Comparison of ENCODE assay signal across 11 cellular contexts in the genomic region with DNA sequence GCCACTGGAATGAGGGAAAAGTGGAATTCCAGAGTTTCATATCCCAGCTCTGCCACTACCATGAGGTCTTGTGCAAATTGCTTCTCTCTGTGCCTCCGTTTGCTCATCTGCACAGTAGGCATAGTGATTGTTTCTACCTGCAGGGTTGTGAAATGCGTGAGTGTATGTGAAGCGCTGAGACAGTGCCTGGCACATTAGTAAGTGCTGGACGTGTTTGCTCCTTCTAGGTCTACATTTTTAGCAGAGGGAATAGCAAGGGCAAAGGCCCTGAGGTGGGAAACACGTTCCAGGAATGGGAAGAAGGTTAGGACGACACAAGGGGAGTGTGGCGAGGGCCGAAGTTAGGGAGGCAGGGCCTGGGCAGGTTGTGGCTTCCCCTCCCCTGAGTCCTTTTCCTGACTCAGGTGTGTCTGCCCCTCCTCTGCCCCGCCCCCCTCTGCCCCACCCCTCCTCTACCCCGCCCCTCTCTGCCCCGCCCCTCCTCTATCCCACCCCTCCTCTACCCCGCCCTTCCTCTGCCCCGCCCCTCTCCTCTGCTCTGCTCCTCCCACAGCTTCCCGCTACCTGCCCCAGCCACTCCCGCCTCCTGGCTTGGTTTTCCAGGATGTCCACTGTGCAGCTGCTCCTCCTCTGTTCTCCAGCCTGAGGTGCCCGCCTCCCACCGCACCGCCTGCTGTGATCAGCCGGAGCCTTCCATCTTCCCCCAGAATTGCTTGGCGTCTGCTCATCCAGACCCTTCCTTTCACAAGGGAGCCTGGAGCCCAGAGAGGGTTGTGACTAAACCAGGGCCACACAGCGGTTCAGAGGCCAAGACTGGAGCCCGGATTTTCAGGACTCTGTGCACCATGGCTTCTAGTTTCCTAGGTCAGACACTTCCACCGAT. TPM values are rescaled to one million over a fixed set of nuclear protein-coding genes. Genes with fewer than 3 reads are reported as not detected.
DNase-seq lines count a peak whose midpoint lies in the region; ATAC-seq, FAIRE-seq and TF ChIP-seq lines count a peak whose summit lies in the region.
"Had no signal": no experiment of that assay in that cellular context is flagged by ENCODE, and none has a peak within 500 bp of the region (broad histone marks: within the 10 kb centered on the region; RNA-seq: fewer than 3 reads in every experiment).

No MANE protein-coding gene starts in this region.

- no peak overlapping the region for H4K91ac ChIP-seq in mesenchymal stem cell (ENCODE audit: low read length)

- H3K36me3 ChIP-seq in K562 (ENCODE audit: control insufficient read depth, insufficient read depth, low read length) = peaks cover 80% of the 10 kb centered on the region
- H3K36me3 ChIP-seq in mesenchymal stem cell (ENCODE audit: control insufficient read depth in 1 of 2, insufficient read depth in 2 of 2, low read depth in 1 of 2, low read length in 2 of 2) = no peaks in the 10 kb centered on the region
- H3K36me3 ChIP-seq: HAP-1 had no signal

- TF ChIP-seq POLR2A in K562 (conservative IDR thresholded peaks at IDR 0.05) = no peak

- POLR2A ChIA-PET in K562 (lab: Yijun Ruan, JAX) = interaction anchor here (0.8 to 1.6 kb wide), 2 partner anchors 9 to 21 kb away, joined by 5 to 7 read pairs; no protein-coding TSS in a partner anchor

- no peaks in the 10 kb centered on the region for H3K9me1 ChIP-seq in K562 (ENCODE audit: control insufficient read depth, insufficient read depth, low read length)

- no peak overlapping the region for H3K4me3 ChIP-seq in K562
- no peak overlapping the region for H3K4me3 ChIP-seq in mesenchymal stem cell (ENCODE audit: insufficient read depth in 1 of 2, low read depth in 1 of 2, low read length in 2 of 2)
- H3K4me3 ChIP-seq: HAP-1 had no signal

- peaks cover 19 to 28% of the 10 kb centered on the region in 2 experiments for H3K4me1 ChIP-seq in K562 (replicated peaks in 1 of 2; ENCODE audit: control insufficient read depth in 2 of 2, insufficient read depth in 2 of 2, low read length in 2 of 2)
- H3K4me1 ChIP-seq in mesenchymal stem cell (ENCODE audit: control insufficient read depth, insufficient read depth, low read depth, low read length) = peaks cover 5% of the 10 kb centered on the region
- H3K4me1 ChIP-seq: HAP-1 had no signal

- H3K23ac ChIP-seq in mesenchymal stem cell (ENCODE audit: low read length in 2 of 2) = peak overlapping the region in 1 of 2 experiments; percentile 6

- H3K27ac Mint-ChIP-seq in T-helper 2 cell treated with Interferon-gamma antibody and Interleukin-4, amounts not matched to agents 5 μg/mL and 100 μg/mL, for 36 hours = no peak overlapping the region
- H3K27ac Mint-ChIP-seq: activated naive CD4-positive, alpha-beta T cell treated with anti-CD3 and anti-CD28 coated beads, Interleukin-2, amount 50 U/mL, for 24 hours; CD8-positive, alpha-beta memory T cell had no signal

- BruUV-seq in K562 (replicated peaks; lab: Mats Ljungman, UMichigan) = no TSS peak

- no peak overlapping the region for H3K4me3 Mint-ChIP-seq in T-helper 2 cell treated with Interferon-gamma antibody and Interleukin-4, amounts not matched to agents 5 μg/mL and 100 μg/mL, for 36 hours
- H3K4me3 Mint-ChIP-seq: activated naive CD4-positive, alpha-beta T cell treated with anti-CD3 and anti-CD28 coated beads, Interleukin-2, amount 50 U/mL, for 24 hours; CD8-positive, alpha-beta memory T cell had no signal

- H4K8ac ChIP-seq in mesenchymal stem cell (ENCODE audit: low read length) = no peak overlapping the region

- H3K79me1 ChIP-seq in mesenchymal stem cell (replicated peaks; ENCODE audit: low read length, poor library complexity, severe bottlenecking) = no peaks in the 10 kb centered on the region

- H3K27me3 Mint-ChIP-seq in T-helper 2 cell treated with Interferon-gamma antibody and Interleukin-4, amounts not matched to agents 5 μg/mL and 100 μg/mL, for 36 hours (ENCODE audit: low read depth) = no peaks in the 10 kb centered on the region
- H3K27me3 Mint-ChIP-seq: activated naive CD4-positive, alpha-beta T cell treated with anti-CD3 and anti-CD28 coated beads, Interleukin-2, amount 50 U/mL, for 24 hours had no signal

- no peak overlapping the region for H2BK120ac ChIP-seq in mesenchymal stem cell (ENCODE audit: low read depth, low read length)

- peak overlapping the region; percentile 37 to 51 for H2BK12ac ChIP-seq in mesenchymal stem cell (ENCODE audit: low read length in 2 of 2)

- no peak overlapping the region for H3K9ac ChIP-seq in K562 (ENCODE audit: insufficient read depth in 1 of 2, low read depth in 2 of 2, low read length in 2 of 2)
- H3K9ac ChIP-seq in mesenchymal stem cell (ENCODE audit: low read length) = no peak overlapping the region

- no peak for FAIRE-seq in K562 (lab: Jason Lieb, UNC)

- H3K27ac ChIP-seq in K562 (ENCODE audit: extremely low read depth, low read depth, low read length) (peak overlapping the region; percentile 48; the same call in 2 of the 3 replicates), mesenchymal stem cell (ENCODE audit: low read length, poor library complexity, severe bottlenecking) (no peak overlapping the region)

- H3K4ac ChIP-seq in mesenchymal stem cell (ENCODE audit: low read depth in 1 of 2, low read length in 2 of 2) = no peak overlapping the region

- H3K18ac ChIP-seq in mesenchymal stem cell (ENCODE audit: low read depth in 1 of 2, low read length in 2 of 2) = no peak overlapping the region

- H2AK5ac ChIP-seq in mesenchymal stem cell (ENCODE audit: low read length, severe bottlenecking) = no peak overlapping the region

- H2BK5ac ChIP-seq in mesenchymal stem cell (ENCODE audit: low read depth, low read length, poor library complexity, severe bottlenecking) = no peak overlapping the region

- H3K14ac ChIP-seq in mesenchymal stem cell (ENCODE audit: low read length in 2 of 2) = no peak overlapping the region

- peak; percentile 78 for ATAC-seq in K562
- no peak for ATAC-seq in HG03342 (IDR thresholded peaks at IDR 0.05; ENCODE audit: unreplicated experiment)
- ATAC-seq in activated CD4-positive, CD25-positive, alpha-beta regulatory T cell treated with anti-CD3 and anti-CD28 coated beads, Interleukin-2, amount 50 U/mL, for 24 hours = no peak

- TF ChIP-seq RAD21 in K562 (CRISPR knock-in tag; conservative IDR thresholded peaks at IDR 0.05 in 1 of 2, IDR thresholded peaks at IDR 0.05 in 1 of 2) = no peak

- DNase-seq in D341Med (ENCODE audit: low spot score) (peak; percentile 48), NCI-H187 (lab: John Stamatoyannopoulos, UW) (peak; percentile 14 to 71), K562 (ENCODE audit: extremely low read depth in 1 of 4, low spot score in 3 of 4) (peak; percentile 76 to 94 (median 92)), mesenchymal stem cell (no peak)
- no peak for DNase-seq in T-helper 2 cell treated with Interferon-gamma antibody and Interleukin-4, amounts not matched to agents 5 μg/mL and 100 μg/mL, for 36 hours (ENCODE audit: low spot score)
- DNase-seq in stimulated activated CD4-positive, alpha-beta T cell treated with anti-CD3 and anti-CD28 coated beads, Interleukin-15, amount 100 ng/mL, for 24 hours = no peak
- DNase-seq: CD8-positive, alpha-beta memory T cell had no signal

- 50% methylated on average over 17 of the region's 23 CpGs for WGBS in K562 (ENCODE audit: insufficient coverage, low coverage, missing lambda C conversion rate)
- 65% methylated on average over 16 of the region's 23 CpGs for WGBS in mesenchymal stem cell

- H3K79me2 ChIP-seq in K562 (ENCODE audit: control insufficient read depth, insufficient read depth, low read length) = peaks cover 33% of the 10 kb centered on the region

- no peak for TF ChIP-seq EP300 in K562 (IDR thresholded peaks at IDR 0.05; ENCODE audit: low read length)

- TF ChIP-seq CTCF in K562 (IDR thresholded peaks at IDR 0.05 in 2 of 3, conservative IDR thresholded peaks at IDR 0.05 in 1 of 3; ENCODE audit: insufficient read depth in 2 of 3, low read depth in 1 of 3, low read length in 3 of 3) = no peak

- H3K36me3 Mint-ChIP-seq in T-helper 2 cell treated with Interferon-gamma antibody and Interleukin-4, amounts not matched to agents 5 μg/mL and 100 μg/mL, for 36 hours (ENCODE audit: low read depth) = no peaks in the 10 kb centered on the region
- H3K36me3 Mint-ChIP-seq: activated naive CD4-positive, alpha-beta T cell treated with anti-CD3 and anti-CD28 coated beads, Interleukin-2, amount 50 U/mL, for 24 hours had no signal

- no peaks in the 10 kb centered on the region for H3K27me3 ChIP-seq in K562 (ENCODE audit: control insufficient read depth in 2 of 2, insufficient read depth in 2 of 2, low read length in 2 of 2)
- H3K27me3 ChIP-seq in mesenchymal stem cell (ENCODE audit: control insufficient read depth in 1 of 2, insufficient read depth in 1 of 2, low read length in 2 of 2) = peaks cover 0 to 3% of the 10 kb centered on the region in 2 experiments

- intact Hi-C loops in K562 (cut with micrococcal nuclease) = loop anchor here (5.0 kb wide), 1 partner anchor 44 kb away; no protein-coding TSS in a partner anchor

- H3K9me3 Mint-ChIP-seq in T-helper 2 cell treated with Interferon-gamma antibody and Interleukin-4, amounts not matched to agents 5 μg/mL and 100 μg/mL, for 36 hours = no peaks in the 10 kb centered on the region
- H3K9me3 Mint-ChIP-seq: activated naive CD4-positive, alpha-beta T cell treated with anti-CD3 and anti-CD28 coated beads, Interleukin-2, amount 50 U/mL, for 24 hours had no signal

- 0 out of 2 replicates have a peak overlapping the region, but pooled peaks have one; percentile 1 for H3K4me2 ChIP-seq in K562 (ENCODE audit: insufficient read depth, low read length)
- no peak overlapping the region for H3K4me2 ChIP-seq in mesenchymal stem cell (ENCODE audit: low read length, poor library complexity, severe bottlenecking)

- CTCF ChIA-PET in K562 (lab: Yijun Ruan, JAX; ENCODE audit: low intra/inter-chr PET ratio) = no interaction called here

- no peaks in the 10 kb centered on the region; the same call in 1 of the 2 replicates for H3K9me3 ChIP-seq in K562 (replicated peaks; ENCODE audit: control insufficient read depth, insufficient read depth, low read depth, low read length)
- peaks cover 5% of the 10 kb centered on the region for H3K9me3 ChIP-seq in mesenchymal stem cell (ENCODE audit: control insufficient read depth, low read length)
- H3K9me3 ChIP-seq: HAP-1 had no signal

- H3K4me1 Mint-ChIP-seq in T-helper 2 cell treated with Interferon-gamma antibody and Interleukin-4, amounts not matched to agents 5 μg/mL and 100 μg/mL, for 36 hours (ENCODE audit: low read depth) = peaks cover 8% of the 10 kb centered on the region

- in situ Hi-C loops in K562 (cut with MboI) = no loop called here

- no peak overlapping the region for H2BK15ac ChIP-seq in mesenchymal stem cell (ENCODE audit: low read depth, poor library complexity, severe bottlenecking)

- no peak overlapping the region for H2AFZ ChIP-seq in K562 (ENCODE audit: low read depth, low read length)
- no peak overlapping the region for H2AFZ ChIP-seq in mesenchymal stem cell (ENCODE audit: low read depth, low read length)

- peaks cover 3% of the 10 kb centered on the region; the same call in 1 of the 2 replicates for H4K20me1 ChIP-seq in K562 (replicated peaks; ENCODE audit: control insufficient read depth, insufficient read depth, low read length)

RNA-seq across cellular contexts. Expression of a gene that starts 31.1 kb away (rescaled TPM):
- 54.6 and 73.2 TPM in 2 replicates for total RNA-seq in K562 (2011; cell fraction: chromatin; rRNA removed; ENCODE audit: low replicate concordance)
- 34.3 and 36.4 TPM in 2 replicates for total RNA-seq in K562 (2011; cell fraction: nucleolus; rRNA removed)
- 49.6 and 69.7 TPM in 2 replicates for total RNA-seq in K562 (2011; cell fraction: nucleoplasm; rRNA removed)
- total RNA-seq in K562 (2014; rRNA removed) = 11.3 and 14.5 TPM in 2 replicates
- 1.7 and 2.5 TPM in 2 replicates for total RNA-seq in K562 (2014; rRNA removed; fragmentation: Illumina TruSeq; extraction: Trizol)
- 3.7 and 4.1 TPM in 2 replicates for total RNA-seq in K562 (2015; rRNA removed; fragmentation: Illumina TruSeq; extraction: Trizol)
- 14.2 and 15.5 TPM in 2 replicates for total RNA-seq in K562 (2021)
- polyA plus RNA-seq in K562 (2011; rRNA removed) = 5.3 and 9.2 TPM in 2 replicates
- 4.6 and 10.2 TPM in 2 replicates for polyA plus RNA-seq in K562 (2011; cell fraction: cytosol; rRNA removed)
- polyA plus RNA-seq in K562 (2011; cell fraction: nucleus; rRNA removed) = 10.8 and 14.0 TPM in 2 replicates
- 7.4 and 21.2 TPM in 2 replicates for polyA plus RNA-seq in K562 (2012)
- 1.1 and 1.4 TPM in 2 replicates for polyA plus RNA-seq in K562 (2014; fragmentation: Illumina TruSeq; extraction: Trizol)
- polyA plus RNA-seq in K562 (2014; fragmentation: Nextera tagmentation; extraction: Ambion mirVana) = under 1 TPM; 0.10 to 0.13 TPM
- polyA plus RNA-seq in K562 (2014; rRNA removed) = 4.6 and 6.9 TPM in 2 replicates
- polyA minus RNA-seq in K562 (2011; rRNA and poly(A)+ RNA removed) = 7.7 and 9.1 TPM in 2 replicates
- polyA minus RNA-seq in K562 (2011; cell fraction: cytosol; rRNA and poly(A)+ RNA removed) = 12.8 and 25.8 TPM in 2 replicates
- 13.9 and 32.1 TPM in 2 replicates for polyA minus RNA-seq in K562 (2011; cell fraction: nucleus; rRNA and poly(A)+ RNA removed)
- 5.5 TPM for polyA plus RNA-seq in mesenchymal stem cell (2013, experiment 1 of 2)
- 5.6 TPM for polyA plus RNA-seq in mesenchymal stem cell (2013, experiment 2 of 2)
- polyA plus RNA-seq: CD8-positive, alpha-beta memory T cell had no signal

Comparison
In these comparisons a context has a peak if more than half of its experiments do, and no peak if none do; other contexts are left out.
1. DNase-seq: peak in D341Med (single experiment), NCI-H187 (2 of 2) and K562 (4 of 4); none in mesenchymal stem cell (single experiment), T-helper 2 cell treated with Interferon-gamma antibody and Interleukin-4, amounts not matched to agents 5 μg/mL and 100 μg/mL, for 36 hours (single experiment) and stimulated activated CD4-positive, alpha-beta T cell treated with anti-CD3 and anti-CD28 coated beads, Interleukin-15, amount 100 ng/mL, for 24 hours (single experiment).